8 cellular contexts compared by ENCODE assay signal in genomic region chr2:240566203-240567136, GRCh38. TPM values are rescaled to one million over a fixed set of nuclear protein-coding genes. Genes with fewer than 3 reads are reported as not detected.
DNase-seq lines count a peak whose midpoint lies in the region; ATAC-seq and TF ChIP-seq lines count a peak whose summit lies in the region.

No MANE protein-coding gene starts in this region.

- peak; percentile 26 for ATAC-seq in HG03378 (IDR thresholded peaks at IDR 0.05; ENCODE audit: unreplicated experiment)
- ATAC-seq in activated CD8-positive, alpha-beta T cell treated with anti-CD3 and anti-CD28 coated beads for 36 hours: peak; percentile 73

- DNase-seq in CD14-positive monocyte (ENCODE audit: low spot score) (peak; percentile 96), GM19238 (ENCODE audit: insufficient read length, low spot score) (peak; percentile 84), NCI-H748 treated with DMSO at 0.1 percent for 48 hours (lab: John Stamatoyannopoulos, UW) (peak; percentile 57), mesenteric fat pad (ENCODE audit: low spot score) (peak; percentile 97)
- peak; percentile 98 for DNase-seq in activated CD8-positive, alpha-beta T cell treated with anti-CD3 and anti-CD28 coated beads for 36 hours
- peak; percentile 92 for DNase-seq in effector CD4-positive, alpha-beta T cell
- DNase-seq in stimulated activated CD8-positive, alpha-beta memory T cell treated with anti-CD3 and anti-CD28 coated beads, Interleukin-15, amount 100 ng/mL, for 4 hours (ENCODE audit: low read depth in 2 of 2): peak; percentile 88 to 90

- peaks cover 0 to 3% (median 2%) of the 10 kb centered on the region in 3 donors for H3K27me3 Mint-ChIP-seq in CD14-positive monocyte (ENCODE audit: low read depth in 3 of 3)
- H3K27me3 Mint-ChIP-seq in activated CD8-positive, alpha-beta T cell treated with anti-CD3 and anti-CD28 coated beads for 36 hours: no peaks in the 10 kb centered on the region

- H3K27ac Mint-ChIP-seq in CD14-positive monocyte: peak overlapping the region; percentile 97 to 100 (median 97)
- H3K27ac Mint-ChIP-seq in activated CD8-positive, alpha-beta T cell treated with anti-CD3 and anti-CD28 coated beads for 36 hours: peak overlapping the region; percentile 99

- peak overlapping the region; percentile 86 to 95 for H3K4me3 Mint-ChIP-seq in CD14-positive monocyte
- H3K4me3 Mint-ChIP-seq in activated CD8-positive, alpha-beta T cell treated with anti-CD3 and anti-CD28 coated beads for 36 hours: peak overlapping the region; percentile 98

- H3K4me1 Mint-ChIP-seq in CD14-positive monocyte: peaks cover 81% of the 10 kb centered on the region
- peaks cover 60% of the 10 kb centered on the region for H3K4me1 Mint-ChIP-seq in activated CD8-positive, alpha-beta T cell treated with anti-CD3 and anti-CD28 coated beads for 36 hours (ENCODE audit: low read depth)

- TF ChIP-seq CTCF in CD14-positive monocyte (IDR thresholded peaks at IDR 0.05): peak; percentile 99
- peak; percentile 99 for TF ChIP-seq CTCF in activated CD8-positive, alpha-beta T cell treated with anti-CD3 and anti-CD28 coated beads for 36 hours (IDR thresholded peaks at IDR 0.05)

- no peaks in the 10 kb centered on the region for H3K9me3 Mint-ChIP-seq in CD14-positive monocyte
- no peaks in the 10 kb centered on the region for H3K9me3 Mint-ChIP-seq in activated CD8-positive, alpha-beta T cell treated with anti-CD3 and anti-CD28 coated beads for 36 hours

- CTCF ChIA-PET in activated CD8-positive, alpha-beta T cell treated with anti-CD3 and anti-CD28 coated beads for 36 hours (lab: Charles Lee): interaction anchor here (0.6 to 5.3 kb wide), 13 partner anchors 8 to 167 kb away, joined by 3 to 50 read pairs (median 3); partner anchors contain the start of gene CAPN10

- POLR2A ChIA-PET in activated CD8-positive, alpha-beta T cell treated with anti-CD3 and anti-CD28 coated beads for 36 hours (lab: Charles Lee): interaction anchor here (0.9 to 13.3 kb wide), 9 partner anchors 11 to 586 kb away, joined by 3 to 118 read pairs (median 4); partner anchors contain the start of genes CAPN10 and GPR35

- H3K36me3 Mint-ChIP-seq in CD14-positive monocyte: peaks cover 22 to 35% of the 10 kb centered on the region in 2 donors
- peaks cover 36% of the 10 kb centered on the region for H3K36me3 Mint-ChIP-seq in activated CD8-positive, alpha-beta T cell treated with anti-CD3 and anti-CD28 coated beads for 36 hours (ENCODE audit: low read depth)

- intact Hi-C loops in CD14-positive monocyte (cut with micrococcal nuclease): loop anchor here in 1 of 2 donors (2.0 kb wide), 1 partner anchor 20 kb away; the partner anchor contains the start of gene CAPN10
- intact Hi-C loops in activated CD8-positive, alpha-beta T cell treated with anti-CD3 and anti-CD28 coated beads for 36 hours (cut with micrococcal nuclease): loop anchor here (5.0 kb wide), 2 partner anchors 49 to 56 kb away; no protein-coding TSS in a partner anchor

RNA-seq across cellular contexts. Expression of gene RNPEPL1, which starts 1.8 kb away (rescaled TPM):
- polyA plus RNA-seq in CD14-positive monocyte: 10 to 100 TPM; 15.4 to 36.4 TPM
- 10 to 100 TPM; 39.1 to 40.5 TPM for total RNA-seq in activated CD8-positive, alpha-beta T cell treated with anti-CD3 and anti-CD28 coated beads for 36 hours
- 69.9 TPM for total RNA-seq in mesenteric fat pad

RNA-seq across cellular contexts. Expression of gene DUSP28, which starts 6.3 kb away (rescaled TPM):
- polyA plus RNA-seq in CD14-positive monocyte: 10 to 100 TPM; 17.1 to 17.7 TPM
- 1 to 10 TPM; 4.5 to 6.2 TPM for total RNA-seq in activated CD8-positive, alpha-beta T cell treated with anti-CD3 and anti-CD28 coated beads for 36 hours
- 3.8 TPM for total RNA-seq in mesenteric fat pad

RNA-seq across cellular contexts. Expression of gene ANKMY1, which starts 8.7 kb away (rescaled TPM):
- 1 to 10 TPM; 2.1 to 2.9 TPM for polyA plus RNA-seq in CD14-positive monocyte
- total RNA-seq in activated CD8-positive, alpha-beta T cell treated with anti-CD3 and anti-CD28 coated beads for 36 hours: 10 to 100 TPM; 14.5 to 18.6 TPM
- 11.4 TPM for total RNA-seq in mesenteric fat pad

RNA-seq across cellular contexts. Expression of gene CAPN10, which starts 20.1 kb away (rescaled TPM):
- 1 to 10 TPM; 7.3 to 7.4 TPM for polyA plus RNA-seq in CD14-positive monocyte
- total RNA-seq in activated CD8-positive, alpha-beta T cell treated with anti-CD3 and anti-CD28 coated beads for 36 hours: 10 to 100 TPM; 26.8 to 29.1 TPM
- total RNA-seq in mesenteric fat pad: 18.2 TPM

RNA-seq across cellular contexts. Expression of gene GPR35, which starts 58.8 kb away (rescaled TPM):
- polyA plus RNA-seq in CD14-positive monocyte: 10 to 100 TPM; 30.6 to 36.3 TPM
- 10 to 100 TPM; 14.4 to 14.6 TPM for total RNA-seq in activated CD8-positive, alpha-beta T cell treated with anti-CD3 and anti-CD28 coated beads for 36 hours
- 1.9 TPM for total RNA-seq in mesenteric fat pad

Comparison
In these comparisons a context has a peak if more than half of its experiments do, and no peak if none do; other contexts are left out.
1. Peak in every context shown above with its lines: DNase-seq and ATAC-seq.